Comparison of ENCODE assay signal across 1 cellular context in the genomic region with DNA sequence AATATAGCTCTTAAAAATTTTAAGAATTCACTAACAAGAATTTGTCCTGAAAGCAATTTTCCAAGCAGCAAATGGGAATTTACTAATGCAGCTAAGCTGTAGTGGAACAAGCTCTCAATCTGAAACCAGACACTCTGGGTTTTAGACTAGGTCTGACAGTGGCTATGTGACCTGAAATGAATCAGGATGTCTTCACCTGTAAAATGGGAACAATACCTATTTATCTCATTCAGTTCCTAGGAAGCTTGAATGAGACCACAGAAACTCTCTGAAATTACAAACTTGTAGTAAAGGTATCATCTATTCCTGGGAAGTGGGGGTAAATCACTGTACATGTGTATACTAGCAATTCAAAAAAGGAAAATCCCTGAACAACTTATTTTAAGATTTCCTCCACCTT.
TF ChIP-seq lines count a peak whose summit lies in the region.

No MANE protein-coding gene starts in this region.

TF ChIP-seq in endothelial cell of umbilical vein, 7 proteins besides CTCF, POLR2A, EP300 and RAD21:
- TF ChIP-seq POLR2AphosphoS5 (IDR thresholded peaks at IDR 0.05; ENCODE audit: insufficient read depth, low read depth, low read length) = no peak
- TF ChIP-seq JUN (IDR thresholded peaks at IDR 0.05; ENCODE audit: borderline replicate concordance, insufficient read depth, insufficient read length, low read depth) = no peak
- TF ChIP-seq FOS (IDR thresholded peaks at IDR 0.05; ENCODE audit: borderline replicate concordance, insufficient read depth, low read length) = no peak
- TF ChIP-seq, protein P1, sequence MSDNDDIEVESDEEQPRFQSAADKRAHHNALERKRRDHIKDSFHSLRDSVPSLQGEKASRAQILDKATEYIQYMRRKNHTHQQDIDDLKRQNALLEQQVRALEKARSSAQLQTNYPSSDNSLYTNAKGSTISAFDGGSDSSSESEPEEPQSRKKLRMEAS (IDR thresholded peaks at IDR 0.05; ENCODE audit: insufficient read depth, insufficient read length) = no peak
- no peak for TF ChIP-seq MYC (IDR thresholded peaks at IDR 0.05; ENCODE audit: low read depth, low read length)
- TF ChIP-seq GATA2 (IDR thresholded peaks at IDR 0.05; ENCODE audit: insufficient read depth, insufficient read length, low read depth, low read length) = no peak
- no peak for TF ChIP-seq EZH2 (IDR thresholded peaks at IDR 0.05; ENCODE audit: borderline replicate concordance, low read depth, low read length, severe bottlenecking)
